Comparison of ENCODE assay signal across 33 cellular contexts in the genomic region with DNA sequence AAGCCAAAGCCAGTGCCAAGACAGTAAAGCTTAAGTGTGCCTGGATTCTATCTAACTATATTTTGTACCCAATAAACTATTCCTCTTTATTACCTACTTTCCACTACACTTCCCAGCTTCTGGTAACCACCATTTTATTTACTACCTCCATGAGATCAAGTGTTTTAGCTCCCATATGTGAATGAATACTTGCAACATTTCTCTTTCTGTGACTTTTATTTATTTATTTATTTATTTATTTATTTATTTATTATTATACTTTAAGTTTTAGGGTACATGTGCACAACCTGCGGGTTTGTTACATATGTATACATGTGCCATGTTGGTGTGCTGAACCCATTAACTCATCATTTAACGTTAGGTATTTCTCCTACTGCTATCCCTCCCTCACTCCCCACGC.
"Had no signal": no experiment of that assay in that cellular context is flagged by ENCODE, and none has a peak within 500 bp of the region (broad histone marks: within the 10 kb centered on the region; RNA-seq: fewer than 3 reads in every experiment).

No MANE protein-coding gene starts in this region.

- H3K4me3 ChIP-seq: adrenal gland, ascending aorta, body of pancreas, breast epithelium, cardiac muscle cell had no signal

- DNase-seq: activated effector memory CD4-positive, alpha-beta T cell treated with anti-CD3 and anti-CD28 coated beads, Interleukin-2, amount 50 U/mL, for 16 hours; activated effector memory CD4-positive, alpha-beta T cell treated with Interleukin-2 at 50 U/mL for 16 hours; activated gamma-delta T cell; activated gamma-delta T cell treated with Interleukin-2 at 50 U/mL for 16 hours; activated naive CD4-positive, alpha-beta T cell; activated naive CD4-positive, alpha-beta T cell treated with anti-CD3 and anti-CD28 coated beads for 36 hours; activated naive CD4-positive, alpha-beta T cell treated with anti-CD3 and anti-CD28 coated beads, Interleukin-2, amount 10 ng/mL, durations not matched to agents 7 days and 5 days; activated naive CD4-positive, alpha-beta T cell treated with anti-CD3 and anti-CD28 coated beads, Interleukin-2, amount 50 U/mL, for 16 hours; activated naive CD4-positive, alpha-beta T cell treated with Interleukin-2 at 50 U/mL for 16 hours; activated naive CD8-positive, alpha-beta T cell treated with anti-CD3 and anti-CD28 coated beads for 36 hours; activated naive CD8-positive, alpha-beta T cell treated with anti-CD3 and anti-CD28 coated beads, Interleukin-2, amount 10 ng/mL, durations not matched to agents 7 days and 5 days; activated naive CD8-positive, alpha-beta T cell treated with anti-CD3 and anti-CD28 coated beads, Interleukin-2, amount 50 U/mL, for 24 hours; activated T-cell treated with anti-CD3 and anti-CD28 coated beads, Interleukin-2, amount 50 U/mL, for 24 hours; activated T-cell treated with anti-CD3 and anti-CD28 coated beads, Interleukin-2, amount 50 U/mL, for 4 hours; activated T-cell treated with anti-CD3 and anti-CD28 coated beads, Interleukin-2, amount 50 U/mL, for 48 hours; activated T-cell treated with anti-CD3 and anti-CD28 coated beads, Interleukin-2, amount 50 U/mL, for 72 hours; adrenal gland; amniotic stem cell; amygdala; anterior cingulate cortex; aorta; body of pancreas; brain microvascular endothelial cell; caudate nucleus; central memory CD4-positive, alpha-beta T cell; cerebellar nuclear complex had no signal

- H3K9me3 ChIP-seq: adrenal gland, ascending aorta, body of pancreas, breast epithelium had no signal

- ATAC-seq: activated naive CD4-positive, alpha-beta T cell treated with anti-CD3 and anti-CD28 coated beads, Interleukin-2, amount 50 U/mL, for 72 hours; activated naive CD8-positive, alpha-beta T cell treated with anti-CD3 and anti-CD28 coated beads, Interleukin-2, amount 50 U/mL, for 24 hours; activated T-cell treated with anti-CD3 and anti-CD28 coated beads, Interleukin-2, amount 50 U/mL, for 4 hours; activated T-cell treated with anti-CD3 and anti-CD28 coated beads, Interleukin-2, amount 50 U/mL, for 72 hours; activated T-helper 17 cell treated with anti-CD3 and anti-CD28 coated beads, Interleukin-2, amount 50 U/mL, for 72 hours; body of pancreas had no signal

- H3K4me1 ChIP-seq: adrenal gland, ascending aorta, body of pancreas, breast epithelium had no signal

- FAIRE-seq: astrocyte, bronchial epithelial cell had no signal

- H3K36me3 ChIP-seq: adrenal gland, ascending aorta, brain microvascular endothelial cell, breast epithelium, cardiac muscle cell had no signal

- H3K27ac ChIP-seq: adrenal gland, ascending aorta, body of pancreas, brain microvascular endothelial cell, breast epithelium, cardiac muscle cell had no signal

- H3K27me3 ChIP-seq: adrenal gland, ascending aorta, body of pancreas, brain microvascular endothelial cell, breast epithelium, cardiac muscle cell had no signal
